1 cellular context compared by ENCODE assay signal in the genomic region with DNA sequence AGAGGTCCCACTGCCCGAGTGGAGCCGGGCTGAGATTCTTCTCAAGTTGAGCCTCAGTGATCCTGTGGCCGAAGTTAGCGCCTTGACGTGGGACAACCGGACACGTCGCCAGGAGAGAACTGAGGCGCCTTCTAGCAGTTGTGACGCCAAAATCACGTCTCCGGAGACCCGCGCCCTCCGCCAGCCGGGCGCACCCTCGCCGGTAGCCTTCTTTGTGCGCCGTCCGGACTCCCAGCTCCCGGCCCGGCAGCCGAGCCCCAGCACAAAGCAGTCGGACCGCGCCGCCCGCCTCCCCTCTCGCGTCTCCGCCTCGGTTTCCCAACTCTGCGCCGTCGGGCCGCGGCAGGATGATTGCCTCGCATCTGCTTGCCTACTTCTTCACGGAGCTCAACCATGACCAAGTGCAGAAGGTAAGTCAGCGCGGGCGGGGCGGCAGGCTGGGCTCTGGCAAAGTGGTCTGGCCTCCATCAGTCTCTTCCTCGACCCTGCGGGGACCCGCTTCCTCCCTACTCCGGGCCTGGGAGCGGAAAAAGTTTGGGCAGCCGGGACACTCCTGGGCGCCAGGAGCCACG.
TF ChIP-seq lines count a peak whose summit lies in the region.

No MANE protein-coding gene starts in this region.

TF ChIP-seq in endothelial cell of umbilical vein, 7 proteins besides CTCF, POLR2A, EP300 and RAD21:
- TF ChIP-seq POLR2AphosphoS5 (IDR thresholded peaks at IDR 0.05; ENCODE audit: insufficient read depth, low read depth, low read length): peak; percentile 6
